Comparison of ENCODE assay signal across 16 cellular contexts in the genomic region with DNA sequence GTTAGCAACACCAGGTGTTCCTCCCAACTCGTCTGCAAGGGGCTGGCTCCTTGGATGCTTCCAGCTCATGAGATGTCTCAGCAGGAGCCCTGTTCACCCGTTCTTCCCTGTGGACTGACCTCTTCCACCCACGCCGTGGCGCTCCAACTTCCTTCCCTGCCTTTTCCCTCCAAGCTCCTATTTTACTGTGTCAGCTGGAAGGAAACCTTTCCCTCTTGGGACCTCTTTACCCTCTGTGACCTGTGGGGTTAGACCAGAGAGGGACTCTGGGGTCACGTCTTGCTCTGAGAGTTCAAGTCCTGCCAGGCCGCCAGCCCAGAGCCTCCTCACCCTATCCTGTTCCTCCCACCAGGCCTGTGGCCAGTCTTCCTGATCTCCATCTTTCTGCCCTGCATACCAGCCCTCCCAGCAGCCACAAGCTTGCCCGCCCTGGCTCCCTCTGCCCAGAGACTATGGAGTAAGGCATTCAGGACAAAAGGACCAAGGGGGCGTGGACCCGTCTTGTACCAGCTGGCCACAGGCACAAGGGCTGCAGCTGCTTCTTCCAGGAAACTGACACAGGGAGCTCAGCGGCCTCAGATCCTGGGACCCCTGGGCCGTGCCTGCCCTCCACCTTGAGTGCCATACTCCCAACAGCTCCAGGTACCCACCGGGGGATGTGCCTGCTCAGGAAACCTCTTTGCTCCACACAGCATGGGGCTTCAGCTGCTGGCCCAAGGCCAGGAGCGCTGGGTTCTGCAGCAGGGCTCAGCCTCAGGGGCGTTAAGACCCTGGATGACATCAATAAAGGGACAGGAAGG. TPM values are rescaled to one million over a fixed set of nuclear protein-coding genes. Genes with fewer than 3 reads are reported as not detected.
DNase-seq lines count a peak whose midpoint lies in the region; ATAC-seq and TF ChIP-seq lines count a peak whose summit lies in the region.
"Had no signal": no experiment of that assay in that cellular context is flagged by ENCODE, and none has a peak within 500 bp of the region (broad histone marks: within the 10 kb centered on the region; RNA-seq: fewer than 3 reads in every experiment).

No MANE protein-coding gene starts in this region.

- TF ChIP-seq POLR2A in esophagus squamous epithelium (IDR thresholded peaks at IDR 0.05) = no peak

- POLR2A ChIA-PET in activated CD8-positive, alpha-beta T cell treated with anti-CD3 and anti-CD28 coated beads, Interleukin-2, amount 10 ng/mL, durations not matched to agents 7 days and 5 days (lab: Charles Lee) = interaction anchor here (0.6 to 2.4 kb wide), 3 partner anchors 9 to 1247 kb away, joined by 3 to 13 read pairs (median 3); partner anchors contain the start of gene PKMYT1
- POLR2A ChIA-PET in activated CD8-positive, alpha-beta T cell treated with anti-CD3 and anti-CD28 coated beads for 36 hours (lab: Charles Lee) = interaction anchor here (1.1 to 2.2 kb wide), 4 partner anchors 8 to 106 kb away, joined by 3 to 16 read pairs (median 4); partner anchors contain the start of gene PKMYT1

- TF ChIP-seq CTCF in activated CD8-positive, alpha-beta T cell treated with anti-CD3 and anti-CD28 coated beads for 36 hours (IDR thresholded peaks at IDR 0.05) = no peak
- TF ChIP-seq CTCF in neural progenitor cell (IDR thresholded peaks at IDR 0.05) (no peak), esophagus squamous epithelium (IDR thresholded peaks at IDR 0.05) (no peak)

- H3K4me3 ChIP-seq in MG63 (no peak overlapping the region), neural progenitor cell (no peak overlapping the region), esophagus squamous epithelium (no peak overlapping the region)
- H3K4me3 ChIP-seq: adrenal gland, ovary had no signal

- CTCF ChIA-PET in activated CD8-positive, alpha-beta T cell treated with anti-CD3 and anti-CD28 coated beads, Interleukin-2, amount 10 ng/mL, durations not matched to agents 7 days and 5 days (lab: Charles Lee) = interaction anchor here (0.7 to 2.0 kb wide), 3 partner anchors 10 to 32 kb away, joined by 3 to 5 read pairs (median 5); no protein-coding TSS in a partner anchor
- CTCF ChIA-PET in activated CD8-positive, alpha-beta T cell treated with anti-CD3 and anti-CD28 coated beads for 36 hours (lab: Charles Lee) = interaction anchor here (0.8 to 2.1 kb wide), 4 partner anchors 9 to 55 kb away, joined by 3 to 6 read pairs (median 4); partner anchors contain the start of gene KREMEN2

- H3K27ac ChIP-seq in angular gyrus (ENCODE audit: low read depth, low read length) (peak overlapping the region; percentile 72), neural progenitor cell (no peak overlapping the region), esophagus squamous epithelium (no peak overlapping the region)
- H3K27ac ChIP-seq: ovary had no signal

- no peak for ATAC-seq in activated CD8-positive, alpha-beta T cell treated with anti-CD3 and anti-CD28 coated beads, Interleukin-2, amount 10 ng/mL, durations not matched to agents 7 days and 5 days
- ATAC-seq in activated CD8-positive, alpha-beta T cell treated with anti-CD3 and anti-CD28 coated beads for 36 hours = no peak
- ATAC-seq: left lobe of liver had no signal

- intact Hi-C loops in activated CD8-positive, alpha-beta T cell treated with anti-CD3 and anti-CD28 coated beads for 36 hours (cut with micrococcal nuclease) = no loop called here
- intact Hi-C loops in esophagus squamous epithelium (cut with DNase I) = no loop called here

- peaks cover 4% of the 10 kb centered on the region for H3K4me1 ChIP-seq in neural progenitor cell
- peaks cover 18 to 44% (median 28%) of the 10 kb centered on the region in 3 donors for H3K4me1 ChIP-seq in esophagus squamous epithelium

- H3K79me2 ChIP-seq in neural progenitor cell (ENCODE audit: low read depth) = no peaks in the 10 kb centered on the region

- H3K36me3 Mint-ChIP-seq in activated CD8-positive, alpha-beta T cell treated with anti-CD3 and anti-CD28 coated beads, Interleukin-2, amount 10 ng/mL, durations not matched to agents 7 days and 5 days (ENCODE audit: low read depth) = peaks cover 30% of the 10 kb centered on the region
- peaks cover 40% of the 10 kb centered on the region for H3K36me3 Mint-ChIP-seq in activated CD8-positive, alpha-beta T cell treated with anti-CD3 and anti-CD28 coated beads for 36 hours (ENCODE audit: low read depth)
- peaks cover 8% of the 10 kb centered on the region for H3K36me3 Mint-ChIP-seq in neural progenitor cell

- H3K4me1 Mint-ChIP-seq in activated CD8-positive, alpha-beta T cell treated with anti-CD3 and anti-CD28 coated beads, Interleukin-2, amount 10 ng/mL, durations not matched to agents 7 days and 5 days (ENCODE audit: low read depth) = peaks cover 32% of the 10 kb centered on the region
- H3K4me1 Mint-ChIP-seq in activated CD8-positive, alpha-beta T cell treated with anti-CD3 and anti-CD28 coated beads for 36 hours (ENCODE audit: low read depth) = peaks cover 16% of the 10 kb centered on the region
- peaks cover 19% of the 10 kb centered on the region for H3K4me1 Mint-ChIP-seq in neural progenitor cell

- H3K9me3 ChIP-seq in MG63 = no peaks in the 10 kb centered on the region
- H3K9me3 ChIP-seq in neural progenitor cell (ENCODE audit: low read depth) = no peaks in the 10 kb centered on the region
- H3K9me3 ChIP-seq in esophagus squamous epithelium = no peaks in the 10 kb centered on the region
- H3K9me3 ChIP-seq: adrenal gland, ovary, SK-N-SH had no signal

- no peaks in the 10 kb centered on the region for H3K9me3 Mint-ChIP-seq in activated CD8-positive, alpha-beta T cell treated with anti-CD3 and anti-CD28 coated beads, Interleukin-2, amount 10 ng/mL, durations not matched to agents 7 days and 5 days (ENCODE audit: insufficient read depth)
- H3K9me3 Mint-ChIP-seq in activated CD8-positive, alpha-beta T cell treated with anti-CD3 and anti-CD28 coated beads for 36 hours = no peaks in the 10 kb centered on the region
- H3K9me3 Mint-ChIP-seq in neural progenitor cell = peaks cover 5% of the 10 kb centered on the region

- peak overlapping the region; percentile 66 for H3K27ac Mint-ChIP-seq in activated CD8-positive, alpha-beta T cell treated with anti-CD3 and anti-CD28 coated beads, Interleukin-2, amount 10 ng/mL, durations not matched to agents 7 days and 5 days
- no peak overlapping the region for H3K27ac Mint-ChIP-seq in activated CD8-positive, alpha-beta T cell treated with anti-CD3 and anti-CD28 coated beads for 36 hours
- peak overlapping the region; percentile 12 for H3K27ac Mint-ChIP-seq in neural progenitor cell

- 73 to 75% methylated on average over 7 to 8 of the region's 15 CpGs for WGBS in esophagus squamous epithelium, 2 donors

- no peak overlapping the region for H3K4me2 ChIP-seq in neural progenitor cell
- H3K4me2 ChIP-seq: SK-N-SH had no signal

- H3K9ac ChIP-seq in neural progenitor cell = no peak overlapping the region
- H3K9ac ChIP-seq: SK-N-SH had no signal

- H3K36me3 ChIP-seq in MG63 (peaks cover 60% of the 10 kb centered on the region), neural progenitor cell (no peaks in the 10 kb centered on the region), esophagus squamous epithelium (peaks cover 0 to 6% (median 0%) of the 10 kb centered on the region in 3 donors)
- H3K36me3 ChIP-seq: adrenal gland, ovary had no signal

- H3K4me3 Mint-ChIP-seq in activated CD8-positive, alpha-beta T cell treated with anti-CD3 and anti-CD28 coated beads, Interleukin-2, amount 10 ng/mL, durations not matched to agents 7 days and 5 days = no peak overlapping the region
- no peak overlapping the region for H3K4me3 Mint-ChIP-seq in activated CD8-positive, alpha-beta T cell treated with anti-CD3 and anti-CD28 coated beads for 36 hours
- peak overlapping the region; percentile 71 for H3K4me3 Mint-ChIP-seq in neural progenitor cell

- peaks cover 9% of the 10 kb centered on the region for H3K27me3 Mint-ChIP-seq in activated CD8-positive, alpha-beta T cell treated with anti-CD3 and anti-CD28 coated beads, Interleukin-2, amount 10 ng/mL, durations not matched to agents 7 days and 5 days (ENCODE audit: low read depth)
- peaks cover 8% of the 10 kb centered on the region for H3K27me3 Mint-ChIP-seq in activated CD8-positive, alpha-beta T cell treated with anti-CD3 and anti-CD28 coated beads for 36 hours
- peaks cover 14% of the 10 kb centered on the region for H3K27me3 Mint-ChIP-seq in neural progenitor cell (ENCODE audit: insufficient read depth, low read depth)

- DNase-seq in activated CD8-positive, alpha-beta T cell treated with anti-CD3 and anti-CD28 coated beads, Interleukin-2, amount 10 ng/mL, durations not matched to agents 7 days and 5 days = no peak
- DNase-seq in activated CD8-positive, alpha-beta T cell treated with anti-CD3 and anti-CD28 coated beads for 36 hours = no peak
- peak; percentile 37 for DNase-seq in MG63
- no peak for DNase-seq in neural progenitor cell (ENCODE audit: low spot score)
- DNase-seq in ecto neural progenitor cell (ENCODE audit: low spot score) = no peak
- no peak for DNase-seq in esophagus squamous epithelium (lab: John Stamatoyannopoulos, UW)
- no peak for DNase-seq in stimulated activated naive CD4-positive, alpha-beta T cell treated with Interleukin-2 at 50 U/mL for 16 hours (lab: John Stamatoyannopoulos, UW)
- DNase-seq: activated CD4-positive, alpha-beta T cell treated with anti-CD3 and anti-CD28 coated beads for 48 hours; effector CD4-positive, alpha-beta T cell; NCI-H524; ovary; SK-N-SH had no signal

- no peaks in the 10 kb centered on the region for H3K27me3 ChIP-seq in MG63
- H3K27me3 ChIP-seq in neural progenitor cell = peaks cover 16% of the 10 kb centered on the region
- peaks cover 0 to 15% (median 8%) of the 10 kb centered on the region in 4 donors for H3K27me3 ChIP-seq in esophagus squamous epithelium

- peaks cover 63% of the 10 kb centered on the region for H4K20me1 ChIP-seq in neural progenitor cell (ENCODE audit: low read depth)

- H2AFZ ChIP-seq in neural progenitor cell (replicated peaks) = no peak overlapping the region

- peaks cover 21% of the 10 kb centered on the region for H3F3A ChIP-seq in neural progenitor cell (ENCODE audit: low read depth)

RNA-seq across cellular contexts. Expression of gene PAQR4, which starts 3.0 kb away (rescaled TPM):
- 10 to 100 TPM; 53.6 to 57.7 TPM for total RNA-seq in activated CD8-positive, alpha-beta T cell treated with anti-CD3 and anti-CD28 coated beads, Interleukin-2, amount 10 ng/mL, durations not matched to agents 7 days and 5 days
- total RNA-seq in activated CD8-positive, alpha-beta T cell treated with anti-CD3 and anti-CD28 coated beads for 36 hours = 10 to 100 TPM; 29.4 to 30.4 TPM
- total RNA-seq in MG63 (2014; rRNA removed; shearing (Covaris generic); ENCODE audit: low replicate concordance) = 23.5 and 38.1 TPM in 2 replicates
- 3.3 and 15.4 TPM in 2 replicates for total RNA-seq in neural progenitor cell (ENCODE audit: low replicate concordance)
- total RNA-seq in esophagus squamous epithelium = 10 to 100 TPM in 1 of 4 donors, 1 to 10 TPM in 3; 2.9 to 18.8 (median 8.0) TPM

RNA-seq across cellular contexts. Expression of gene PKMYT1, which starts 8.1 kb away (rescaled TPM):
- 100 to 1,000 TPM; 144 to 160 TPM for total RNA-seq in activated CD8-positive, alpha-beta T cell treated with anti-CD3 and anti-CD28 coated beads, Interleukin-2, amount 10 ng/mL, durations not matched to agents 7 days and 5 days
- total RNA-seq in activated CD8-positive, alpha-beta T cell treated with anti-CD3 and anti-CD28 coated beads for 36 hours = 100 to 1,000 TPM; 121 to 123 TPM
- total RNA-seq in MG63 (2014; rRNA removed; shearing (Covaris generic); ENCODE audit: low replicate concordance) = 12.0 and 30.3 TPM in 2 replicates
- total RNA-seq in neural progenitor cell (ENCODE audit: low replicate concordance) (4.6 and 38.5 TPM in 2 replicates), esophagus squamous epithelium (10 to 100 TPM in 3 of 4 donors, 1 to 10 TPM in 1; 4.2 to 33.1 (median 13.0) TPM)

RNA-seq across cellular contexts. Expression of gene KREMEN2, which starts 8.1 kb away (rescaled TPM):
- under 1 TPM in 1 of 2 experiments, not detected in 1; 0.18 TPM for total RNA-seq in activated CD8-positive, alpha-beta T cell treated with anti-CD3 and anti-CD28 coated beads, Interleukin-2, amount 10 ng/mL, durations not matched to agents 7 days and 5 days
- under 1 TPM in 1 of 2 experiments, not detected in 1; 0.22 TPM for total RNA-seq in activated CD8-positive, alpha-beta T cell treated with anti-CD3 and anti-CD28 coated beads for 36 hours
- 0.26 and 1.0 TPM in 2 replicates for total RNA-seq in MG63 (2014; rRNA removed; shearing (Covaris generic); ENCODE audit: low replicate concordance)
- total RNA-seq in neural progenitor cell (ENCODE audit: low replicate concordance) = 0.51 and 5.6 TPM in 2 replicates
- 1 to 10 TPM in 2 of 4 donors, under 1 TPM in 1, not detected in 1; 0.19 to 3.9 (median 2.1) TPM for total RNA-seq in esophagus squamous epithelium
- total RNA-seq: adrenal gland, glomerular endothelial cell, left lobe of liver had no signal

RNA-seq across cellular contexts. Expression of gene CLDN9, which starts 40.5 kb away (rescaled TPM):
- total RNA-seq in activated CD8-positive, alpha-beta T cell treated with anti-CD3 and anti-CD28 coated beads, Interleukin-2, amount 10 ng/mL, durations not matched to agents 7 days and 5 days = under 1 TPM in 1 of 2 experiments, not detected in 1; 0.16 TPM
- not detected for total RNA-seq in activated CD8-positive, alpha-beta T cell treated with anti-CD3 and anti-CD28 coated beads for 36 hours
- not detected in 2 replicates for total RNA-seq in MG63 (2014; rRNA removed; shearing (Covaris generic); ENCODE audit: low replicate concordance)
- total RNA-seq in neural progenitor cell (ENCODE audit: low replicate concordance) (not detected in 2 replicates), esophagus squamous epithelium (not detected)
- total RNA-seq: glomerular endothelial cell had no signal

RNA-seq across cellular contexts. Expression of gene CLDN6, which starts 45.8 kb away (rescaled TPM):
- total RNA-seq in activated CD8-positive, alpha-beta T cell treated with anti-CD3 and anti-CD28 coated beads, Interleukin-2, amount 10 ng/mL, durations not matched to agents 7 days and 5 days = not detected
- not detected for total RNA-seq in activated CD8-positive, alpha-beta T cell treated with anti-CD3 and anti-CD28 coated beads for 36 hours
- not detected in 2 replicates for total RNA-seq in MG63 (2014; rRNA removed; shearing (Covaris generic); ENCODE audit: low replicate concordance)
- 31.6 and 60.0 TPM in 2 replicates for total RNA-seq in neural progenitor cell (ENCODE audit: low replicate concordance)
- not detected for total RNA-seq in esophagus squamous epithelium
